19 cellular contexts compared by ENCODE assay signal in the genomic region with DNA sequence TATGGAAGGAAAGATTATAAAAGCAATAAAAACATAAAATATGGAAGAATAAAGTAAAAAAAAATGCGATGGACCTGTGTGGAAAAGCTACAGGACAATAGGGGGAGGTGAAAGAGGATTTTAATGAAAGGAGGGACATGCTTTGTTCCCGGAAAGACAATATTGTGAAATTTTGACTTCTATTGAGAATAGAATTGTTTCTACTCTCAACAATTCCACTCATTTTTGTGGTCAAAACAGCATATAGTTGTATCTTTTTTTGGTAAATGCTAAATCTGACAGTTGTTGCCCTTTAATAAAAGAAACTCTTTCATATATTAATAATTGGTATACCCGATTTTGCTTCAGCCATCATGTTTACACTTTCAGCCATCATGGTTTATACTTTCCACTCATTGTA.
"Had no signal": no experiment of that assay in that cellular context is flagged by ENCODE, and none has a peak within 500 bp of the region (broad histone marks: within the 10 kb centered on the region; RNA-seq: fewer than 3 reads in every experiment).

No MANE protein-coding gene starts in this region.

- H3K27ac ChIP-seq: esophagus squamous epithelium, lower lobe of right lung, prostate gland, right atrium auricular region, stomach, tibial artery, upper lobe of left lung had no signal

- DNase-seq: cortex of kidney; effector memory CD8-positive, alpha-beta T cell; erythroblast; esophagus squamous epithelium; left ventricle myocardium superior; lower lobe of right lung; naive thymus-derived CD8-positive, alpha-beta T cell; nephron progenitor cell; nucleus accumbens; stimulated activated CD4-positive, alpha-beta T cell treated with anti-CD3 and anti-CD28 coated beads, Interleukin-2, amount 100 ng/mL, for 24 hours; stimulated activated CD4-positive, alpha-beta T cell treated with anti-CD3 and anti-CD28 coated beads, Interleukin-4, amount 100 ng/mL, for 24 hours; stimulated activated naive CD4-positive, alpha-beta T cell treated with Interleukin-2 at 50 U/mL for 16 hours; stomach; tibial artery; upper lobe of left lung had no signal

- H3K36me3 ChIP-seq: esophagus squamous epithelium, lower lobe of right lung, prostate gland, right atrium auricular region, stomach, tibial artery, upper lobe of left lung had no signal

- H3K4me3 ChIP-seq: esophagus squamous epithelium, lower lobe of right lung, prostate gland, right atrium auricular region, stomach, tibial artery, upper lobe of left lung had no signal

- H3K9me3 ChIP-seq: prostate gland had no signal

- H3K4me1 ChIP-seq: esophagus squamous epithelium, lower lobe of right lung, prostate gland, right atrium auricular region, stomach, tibial artery, upper lobe of left lung had no signal

- ATAC-seq: effector memory CD8-positive, alpha-beta T cell; left ventricle myocardium superior; lower lobe of right lung; naive thymus-derived CD8-positive, alpha-beta T cell; sciatic nerve; stimulated activated effector memory CD8-positive, alpha-beta T cell treated with anti-CD3 and anti-CD28 coated beads, Interleukin-12 subunit alpha, Interleukin-12 subunit beta, amount 100 ng/mL, for 72 hours had no signal
